ENCODE assay signal across 26 cellular contexts in genomic region chr15:43955140-43955539, GRCh38.
"Had no signal": no experiment of that assay in that cellular context is flagged by ENCODE, and none has a peak within 500 bp of the region (broad histone marks: within the 10 kb centered on the region; RNA-seq: fewer than 3 reads in every experiment).

No MANE protein-coding gene starts in this region.

- H3K27me3 ChIP-seq: body of pancreas, cardiac muscle cell, foreskin keratinocyte, pancreas had no signal

- H3K4me3 ChIP-seq: body of pancreas, cardiac muscle cell, left lung, mucosa of descending colon, pancreas, prostate gland, SK-N-MC, thoracic aorta had no signal

- H3K4me1 Mint-ChIP-seq: naive B cell had no signal

- H3K27ac ChIP-seq: body of pancreas, cardiac muscle cell, foreskin keratinocyte, left lung, pancreas, prostate gland, SK-N-MC, thoracic aorta, VCaP had no signal

- H3K36me3 Mint-ChIP-seq: activated CD4-positive, alpha-beta memory T cell treated with anti-CD3 and anti-CD28 coated beads for 36 hours; activated naive CD4-positive, alpha-beta T cell treated with anti-CD3 and anti-CD28 coated beads, Interleukin-2, amount 10 ng/mL, durations not matched to agents 7 days and 5 days; naive B cell had no signal

- H3K9me3 ChIP-seq: body of pancreas, left lung, mucosa of descending colon, pancreas, prostate gland, thoracic aorta had no signal

- ATAC-seq: body of pancreas, esophagus mucosa, left lung, mucosa of descending colon, pancreas had no signal

- H3K9me3 Mint-ChIP-seq: activated CD4-positive, alpha-beta memory T cell treated with anti-CD3 and anti-CD28 coated beads for 36 hours; activated naive CD4-positive, alpha-beta T cell treated with anti-CD3 and anti-CD28 coated beads, Interleukin-2, amount 10 ng/mL, durations not matched to agents 7 days and 5 days; activated T-helper 1 cell treated with anti-CD3 and anti-CD28 coated beads, Interleukin-12 subunit alpha, Interleukin-12 subunit beta, Interleukin-2, Interleukin-4 antibody, amounts not matched to agents 30 ng/mL and 10 ng/mL and 1 ng/mL, durations not matched to agents 14 hours and 24 hours and 36 hours; T-helper 1 cell treated with Interleukin-12 subunit alpha and Interleukin-12 subunit beta and Interleukin-4 antibody, amounts not matched to agents 30 μg/mL and 1 μg/mL, for 36 hours had no signal

- H3K36me3 ChIP-seq: cardiac muscle cell, left lung, pancreas, prostate gland, thoracic aorta had no signal

- H3K27ac Mint-ChIP-seq: activated CD4-positive, alpha-beta memory T cell treated with anti-CD3 and anti-CD28 coated beads for 36 hours; activated naive CD4-positive, alpha-beta T cell treated with anti-CD3 and anti-CD28 coated beads, Interleukin-2, amount 10 ng/mL, durations not matched to agents 7 days and 5 days; naive B cell; T-helper 1 cell treated with Interleukin-12 subunit alpha and Interleukin-12 subunit beta and Interleukin-4 antibody, amounts not matched to agents 30 μg/mL and 1 μg/mL, for 36 hours had no signal

- H3K4me1 ChIP-seq: body of pancreas, left lung, pancreas, prostate gland had no signal

- DNase-seq: activated CD4-positive, alpha-beta T cell treated with anti-CD3 and anti-CD28 coated beads for 4 hours; activated CD8-positive, alpha-beta memory T cell treated with anti-CD3 and anti-CD28 coated beads, Interleukin-2, amount 50 U/mL, for 4 hours; activated gamma-delta T cell; activated naive CD4-positive, alpha-beta T cell treated with anti-CD3 and anti-CD28 coated beads, Interleukin-2, amount 10 ng/mL, durations not matched to agents 7 days and 5 days; activated T-cell treated with anti-CD3 and anti-CD28 coated beads, Interleukin-2, amount 50 U/mL, for 1 hour; aorta; body of pancreas; cortex of kidney; foreskin keratinocyte; kidney glomerular epithelial cell; left lung; mucosa of descending colon; naive B cell; pancreas; stimulated activated naive CD4-positive, alpha-beta T cell; T-helper 9 cell; trophoblast cell had no signal

- H3K4me3 Mint-ChIP-seq: activated CD4-positive, alpha-beta memory T cell treated with anti-CD3 and anti-CD28 coated beads for 36 hours; activated naive CD4-positive, alpha-beta T cell treated with anti-CD3 and anti-CD28 coated beads, Interleukin-2, amount 10 ng/mL, durations not matched to agents 7 days and 5 days; activated T-helper 1 cell treated with anti-CD3 and anti-CD28 coated beads, Interleukin-12 subunit alpha, Interleukin-12 subunit beta, Interleukin-2, Interleukin-4 antibody, amounts not matched to agents 30 ng/mL and 10 ng/mL and 1 ng/mL, durations not matched to agents 14 hours and 24 hours and 36 hours; naive B cell; T-helper 1 cell treated with Interleukin-12 subunit alpha and Interleukin-12 subunit beta and Interleukin-4 antibody, amounts not matched to agents 30 μg/mL and 1 μg/mL, for 36 hours had no signal
